Comparison of ENCODE assay signal across 1 cellular context in the genomic region with DNA sequence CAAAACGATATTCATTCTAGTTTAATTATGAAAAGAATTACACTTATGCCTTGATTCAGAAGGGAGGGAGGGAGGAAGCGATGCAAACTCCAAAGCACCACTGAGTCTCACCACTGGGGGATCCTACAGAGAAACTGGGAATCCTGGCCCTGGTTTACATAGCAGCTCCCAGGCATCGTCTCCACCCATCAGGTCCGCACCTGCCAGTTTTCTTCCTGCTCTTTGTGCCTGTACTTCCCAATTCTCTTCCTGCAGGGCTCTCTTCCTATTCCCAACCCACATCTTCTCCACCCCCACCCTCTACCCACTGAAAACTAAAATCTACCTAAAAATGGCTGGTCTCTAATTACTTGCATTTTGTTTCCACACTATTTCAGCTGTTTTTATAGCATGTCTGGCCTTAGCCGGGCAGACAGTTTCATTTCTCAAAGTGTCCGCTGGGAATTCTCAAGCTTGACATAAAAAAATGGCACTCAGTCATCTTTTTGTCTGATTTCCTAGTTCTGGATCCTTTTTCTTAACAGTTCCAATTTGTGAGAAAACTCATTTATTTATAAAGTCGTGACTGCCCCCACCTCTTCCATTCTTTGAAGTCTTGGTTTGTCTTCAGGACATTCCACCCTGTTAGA.
TF ChIP-seq lines count a peak whose summit lies in the region.

No MANE protein-coding gene starts in this region.

TF ChIP-seq in GM12878, 131 proteins besides CTCF, POLR2A, EP300 and RAD21 (continued from another document):
- TF ChIP-seq MLLT1 (IDR thresholded peaks at IDR 0.05) (peak; percentile 54; the same call in 1 of the 2 replicates), SMAD1 (IDR thresholded peaks at IDR 0.05; ENCODE audit: low read depth, partially characterized antibody) (no peak), RCOR1 (conservative IDR thresholded peaks at IDR 0.05; ENCODE audit: low read depth, low read length) (no peak), HCFC1 (IDR thresholded peaks at IDR 0.05; ENCODE audit: low read length) (no peak), POU2F2 (IDR thresholded peaks at IDR 0.05; ENCODE audit: borderline replicate concordance, low read depth, low read length) (0 out of 3 replicates have a peak, but pooled peaks have one; percentile 21), NKRF (conservative IDR thresholded peaks at IDR 0.05) (0 out of 2 replicates have a peak, but pooled peaks have one; percentile 27), YY1 (IDR thresholded peaks at IDR 0.05; ENCODE audit: low read depth, low read length) (no peak), YBX1 (IDR thresholded peaks at IDR 0.05) (no peak), POLR2AphosphoS5 (IDR thresholded peaks at IDR 0.05; ENCODE audit: low read length) (0 out of 2 replicates have a peak, but pooled peaks have one; percentile 22), NRF1 (conservative IDR thresholded peaks at IDR 0.05; ENCODE audit: low read depth, low read length) (no peak), IRF4 (IDR thresholded peaks at IDR 0.05; ENCODE audit: low read depth, low read length) (no peak), MTA2 (IDR thresholded peaks at IDR 0.05; ENCODE audit: low read depth) (peak; percentile 14; the same call in 1 of the 2 replicates), CHD1 (IDR thresholded peaks at IDR 0.05; ENCODE audit: low read depth, low read length) (no peak), LARP7 (IDR thresholded peaks at IDR 0.05) (no peak), BMI1 (IDR thresholded peaks at IDR 0.05; ENCODE audit: borderline replicate concordance) (no peak), EED (IDR thresholded peaks at IDR 0.05; ENCODE audit: low read depth) (peak; percentile 68; the same call in 1 of the 2 replicates), HSF1 (IDR thresholded peaks at IDR 0.05; ENCODE audit: low read depth, low read length) (no peak), MTA3 (IDR thresholded peaks at IDR 0.05; ENCODE audit: borderline replicate concordance, low read length) (no peak), SMC3 (IDR thresholded peaks at IDR 0.05; ENCODE audit: borderline replicate concordance, low read length) (no peak), WRNIP1 (IDR thresholded peaks at IDR 0.05; ENCODE audit: borderline replicate concordance, low read depth, low read length) (0 out of 2 replicates have a peak, but pooled peaks have one; percentile 75), NBN (IDR thresholded peaks at IDR 0.05) (0 out of 2 replicates have a peak, but pooled peaks have one; percentile 49), BACH1 (IDR thresholded peaks at IDR 0.05; ENCODE audit: borderline replicate concordance) (no peak), MYC (IDR thresholded peaks at IDR 0.05; ENCODE audit: insufficient read depth, insufficient read length, insufficient replicate concordance, low read length, severe bottlenecking) (no peak), IKZF2 (IDR thresholded peaks at IDR 0.05) (peak; percentile 73 to 82), IKZF1 (conservative IDR thresholded peaks at IDR 0.05) (peak; percentile 73), ZNF687 (IDR thresholded peaks at IDR 0.05) (0 out of 2 replicates have a peak, but pooled peaks have one; percentile 45), GABPA (IDR thresholded peaks at IDR 0.05; ENCODE audit: low read depth) (no peak), HDGF (IDR thresholded peaks at IDR 0.05) (peak; percentile 67; the same call in 1 of the 2 replicates), GATAD2B (conservative IDR thresholded peaks at IDR 0.05; ENCODE audit: low read depth) (0 out of 2 replicates have a peak, but pooled peaks have one; percentile 47), PAX5 (IDR thresholded peaks at IDR 0.05; ENCODE audit: borderline replicate concordance, low read depth, low read length) (no peak)
- TF ChIP-seq, protein P1, sequence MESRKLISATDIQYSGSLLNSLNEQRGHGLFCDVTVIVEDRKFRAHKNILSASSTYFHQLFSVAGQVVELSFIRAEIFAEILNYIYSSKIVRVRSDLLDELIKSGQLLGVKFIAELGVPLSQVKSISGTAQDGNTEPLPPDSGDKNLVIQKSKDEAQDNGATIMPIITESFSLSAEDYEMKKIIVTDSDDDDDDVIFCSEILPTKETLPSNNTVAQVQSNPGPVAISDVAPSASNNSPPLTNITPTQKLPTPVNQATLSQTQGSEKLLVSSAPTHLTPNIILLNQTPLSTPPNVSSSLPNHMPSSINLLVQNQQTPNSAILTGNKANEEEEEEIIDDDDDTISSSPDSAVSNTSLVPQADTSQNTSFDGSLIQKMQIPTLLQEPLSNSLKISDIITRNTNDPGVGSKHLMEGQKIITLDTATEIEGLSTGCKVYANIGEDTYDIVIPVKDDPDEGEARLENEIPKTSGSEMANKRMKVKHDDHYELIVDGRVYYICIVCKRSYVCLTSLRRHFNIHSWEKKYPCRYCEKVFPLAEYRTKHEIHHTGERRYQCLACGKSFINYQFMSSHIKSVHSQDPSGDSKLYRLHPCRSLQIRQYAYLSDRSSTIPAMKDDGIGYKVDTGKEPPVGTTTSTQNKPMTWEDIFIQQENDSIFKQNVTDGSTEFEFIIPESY (IDR thresholded peaks at IDR 0.05) = no peak
- TF ChIP-seq, protein P2, sequence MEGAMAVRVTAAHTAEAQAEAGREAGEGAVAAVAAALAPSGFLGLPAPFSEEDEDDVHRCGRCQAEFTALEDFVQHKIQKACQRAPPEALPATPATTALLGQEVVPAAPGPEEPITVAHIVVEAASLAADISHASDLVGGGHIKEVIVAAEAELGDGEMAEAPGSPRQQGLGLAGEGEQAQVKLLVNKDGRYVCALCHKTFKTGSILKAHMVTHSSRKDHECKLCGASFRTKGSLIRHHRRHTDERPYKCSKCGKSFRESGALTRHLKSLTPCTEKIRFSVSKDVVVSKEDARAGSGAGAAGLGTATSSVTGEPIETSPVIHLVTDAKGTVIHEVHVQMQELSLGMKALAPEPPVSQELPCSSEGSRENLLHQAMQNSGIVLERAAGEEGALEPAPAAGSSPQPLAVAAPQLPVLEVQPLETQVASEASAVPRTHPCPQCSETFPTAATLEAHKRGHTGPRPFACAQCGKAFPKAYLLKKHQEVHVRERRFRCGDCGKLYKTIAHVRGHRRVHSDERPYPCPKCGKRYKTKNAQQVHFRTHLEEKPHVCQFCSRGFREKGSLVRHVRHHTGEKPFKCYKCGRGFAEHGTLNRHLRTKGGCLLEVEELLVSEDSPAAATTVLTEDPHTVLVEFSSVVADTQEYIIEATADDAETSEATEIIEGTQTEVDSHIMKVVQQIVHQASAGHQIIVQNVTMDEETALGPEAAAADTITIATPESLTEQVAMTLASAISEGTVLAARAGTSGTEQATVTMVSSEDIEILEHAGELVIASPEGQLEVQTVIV (IDR thresholded peaks at IDR 0.05; ENCODE audit: borderline replicate concordance, partially characterized antibody) = no peak
- TF ChIP-seq, protein P3, sequence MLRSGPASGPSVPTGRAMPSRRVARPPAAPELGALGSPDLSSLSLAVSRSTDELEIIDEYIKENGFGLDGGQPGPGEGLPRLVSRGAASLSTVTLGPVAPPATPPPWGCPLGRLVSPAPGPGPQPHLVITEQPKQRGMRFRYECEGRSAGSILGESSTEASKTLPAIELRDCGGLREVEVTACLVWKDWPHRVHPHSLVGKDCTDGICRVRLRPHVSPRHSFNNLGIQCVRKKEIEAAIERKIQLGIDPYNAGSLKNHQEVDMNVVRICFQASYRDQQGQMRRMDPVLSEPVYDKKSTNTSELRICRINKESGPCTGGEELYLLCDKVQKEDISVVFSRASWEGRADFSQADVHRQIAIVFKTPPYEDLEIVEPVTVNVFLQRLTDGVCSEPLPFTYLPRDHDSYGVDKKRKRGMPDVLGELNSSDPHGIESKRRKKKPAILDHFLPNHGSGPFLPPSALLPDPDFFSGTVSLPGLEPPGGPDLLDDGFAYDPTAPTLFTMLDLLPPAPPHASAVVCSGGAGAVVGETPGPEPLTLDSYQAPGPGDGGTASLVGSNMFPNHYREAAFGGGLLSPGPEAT (IDR thresholded peaks at IDR 0.05; ENCODE audit: low read depth) = peak; percentile 29; the same call in 1 of the 2 replicates
- TF ChIP-seq, protein P4, sequence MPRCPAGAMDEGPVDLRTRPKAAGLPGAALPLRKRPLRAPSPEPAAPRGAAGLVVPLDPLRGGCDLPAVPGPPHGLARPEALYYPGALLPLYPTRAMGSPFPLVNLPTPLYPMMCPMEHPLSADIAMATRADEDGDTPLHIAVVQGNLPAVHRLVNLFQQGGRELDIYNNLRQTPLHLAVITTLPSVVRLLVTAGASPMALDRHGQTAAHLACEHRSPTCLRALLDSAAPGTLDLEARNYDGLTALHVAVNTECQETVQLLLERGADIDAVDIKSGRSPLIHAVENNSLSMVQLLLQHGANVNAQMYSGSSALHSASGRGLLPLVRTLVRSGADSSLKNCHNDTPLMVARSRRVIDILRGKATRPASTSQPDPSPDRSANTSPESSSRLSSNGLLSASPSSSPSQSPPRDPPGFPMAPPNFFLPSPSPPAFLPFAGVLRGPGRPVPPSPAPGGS (IDR thresholded peaks at IDR 0.05; ENCODE audit: borderline replicate concordance, insufficient read depth, low read depth, low read length, poor library complexity, severe bottlenecking) = no peak
